9 cellular contexts compared by ENCODE assay signal in genomic region chr3:158167737-158168469, GRCh38. TPM values are rescaled to one million over a fixed set of nuclear protein-coding genes. Genes with fewer than 3 reads are reported as not detected.
DNase-seq lines count a peak whose midpoint lies in the region; ATAC-seq, FAIRE-seq and TF ChIP-seq lines count a peak whose summit lies in the region.
"Had no signal": no experiment of that assay in that cellular context is flagged by ENCODE, and none has a peak within 500 bp of the region (broad histone marks: within the 10 kb centered on the region; RNA-seq: fewer than 3 reads in every experiment).

No MANE protein-coding gene starts in this region.

- no peak overlapping the region for H3K27ac Mint-ChIP-seq in activated T-helper 17 cell treated with anti-CD3 and anti-CD28 coated beads, Interleukin-2, amount 50 U/mL, for 72 hours

- no peaks in the 10 kb centered on the region for H3K27me3 ChIP-seq in HepG2 (ENCODE audit: control insufficient read depth in 1 of 2, insufficient read depth in 2 of 2, low read length in 2 of 2)

- peaks cover 30% of the 10 kb centered on the region for H3K36me3 Mint-ChIP-seq in activated T-helper 17 cell treated with anti-CD3 and anti-CD28 coated beads, Interleukin-2, amount 50 U/mL, for 72 hours (ENCODE audit: low read depth)

- H3K4me1 ChIP-seq in HepG2 (ENCODE audit: insufficient read depth, low read length), result no peaks in the 10 kb centered on the region

- H3K9me3 Mint-ChIP-seq in activated T-helper 17 cell treated with anti-CD3 and anti-CD28 coated beads, Interleukin-2, amount 50 U/mL, for 72 hours, result peaks cover 3% of the 10 kb centered on the region

- POLR2A ChIA-PET in HepG2 (lab: Yijun Ruan, JAX), result no interaction called here

- intact Hi-C loops in HepG2 (cut with micrococcal nuclease; ENCODE audit: unreplicated experiment), result no loop called here

- no peaks in the 10 kb centered on the region for H3K27me3 Mint-ChIP-seq in activated T-helper 17 cell treated with anti-CD3 and anti-CD28 coated beads, Interleukin-2, amount 50 U/mL, for 72 hours

- no peak overlapping the region for H3K4me2 ChIP-seq in HepG2 (ENCODE audit: low read depth, low read length)

- H3K36me3 ChIP-seq in HepG2 (replicated peaks in 1 of 2; ENCODE audit: control insufficient read depth in 1 of 2, insufficient read depth in 2 of 2, low read length in 2 of 2), result 0 out of 5 replicates have a peak, but pooled peaks cover 0 to 1% of the 10 kb centered on the region in 2 experiments

- CTCF ChIA-PET in HepG2 (lab: Yijun Ruan, JAX; ENCODE audit: low intra/inter-chr PET ratio, low total read pairs), result no interaction called here

- H2AFZ ChIP-seq in HepG2 (ENCODE audit: low read length), result no peak overlapping the region

- H3K4me3 ChIP-seq in HepG2 (replicated peaks in 1 of 3; ENCODE audit: insufficient read depth in 1 of 3, low read depth in 2 of 3, low read length in 3 of 3), result no peak overlapping the region

- TF ChIP-seq CTCF in HepG2 (CRISPR knock-in tag; IDR thresholded peaks at IDR 0.05), result no peak

- TF ChIP-seq EP300 in HepG2 (IDR thresholded peaks at IDR 0.05; ENCODE audit: low read depth in 2 of 2, low read length in 2 of 2) (no peak), HepG2 (CRISPR knock-in tag; IDR thresholded peaks at IDR 0.05; ENCODE audit: borderline replicate concordance) (no peak)

- no peak overlapping the region for H3K9ac ChIP-seq in HepG2 (ENCODE audit: insufficient read depth, low read depth, low read length)

- no peak overlapping the region for H3K4me3 Mint-ChIP-seq in activated T-helper 17 cell treated with anti-CD3 and anti-CD28 coated beads, Interleukin-2, amount 50 U/mL, for 72 hours

- H3K79me2 ChIP-seq in HepG2 (ENCODE audit: insufficient read depth, low read length), result no peaks in the 10 kb centered on the region

- no peak for TF ChIP-seq POLR2A in HepG2 (IDR thresholded peaks at IDR 0.05; ENCODE audit: insufficient read depth in 1 of 2, low read depth in 2 of 2, low read length in 2 of 2)

- no peaks in the 10 kb centered on the region for H3K9me3 ChIP-seq in HepG2 (ENCODE audit: low read length)

- FAIRE-seq in HTR-8/SVneo (lab: Jason Lieb, UNC), result no peak
- FAIRE-seq in HepG2 (lab: Jason Lieb, UNC), result no peak
- FAIRE-seq: frontal cortex had no signal

- peak; percentile 86 for ATAC-seq in activated T-helper 17 cell treated with anti-CD3 and anti-CD28 coated beads, Interleukin-2, amount 50 U/mL, for 72 hours (replicated peaks)
- ATAC-seq in HepG2 (no peak), GM18498 (IDR thresholded peaks at IDR 0.05; ENCODE audit: unreplicated experiment) (no peak)

- 93% methylated on average over 6 of the region's 6 CpGs for WGBS in HepG2 (ENCODE audit: low lambda C conversion rate)

- no peaks in the 10 kb centered on the region for H4K20me1 ChIP-seq in HepG2 (ENCODE audit: insufficient read depth, low read length)

- no peak for TF ChIP-seq RAD21 in HepG2 (CRISPR knock-in tag; IDR thresholded peaks at IDR 0.05)

- DNase-seq in CMK (ENCODE audit: low read depth), result peak; percentile 8
- DNase-seq in HTR-8/SVneo (ENCODE audit: insufficient read length, low spot score), result peak; percentile 74
- peak; percentile 28 for DNase-seq in HepG2 (ENCODE audit: low spot score)
- DNase-seq in COR-L47 (lab: John Stamatoyannopoulos, UW), result no peak
- DNase-seq in NCI-H2029 (lab: John Stamatoyannopoulos, UW), result no peak
- DNase-seq in SK-N-DZ (ENCODE audit: low spot score), result no peak

- no peak overlapping the region for H3K27ac ChIP-seq in HepG2 (ENCODE audit: extremely low read length, insufficient read depth, low read length)

- in situ Hi-C loops in HepG2 (cut with HindIII; ENCODE audit: extremely low pct_ligation_motif_present, low pct_unique_long_range_greater_than_20kb), result no loop called here

- H3K4me1 Mint-ChIP-seq in activated T-helper 17 cell treated with anti-CD3 and anti-CD28 coated beads, Interleukin-2, amount 50 U/mL, for 72 hours, result peaks cover 5% of the 10 kb centered on the region

- BruUV-seq in HepG2 (replicated peaks; lab: Mats Ljungman, UMichigan), result no TSS peak

TF ChIP-seq in HepG2, 621 proteins besides CTCF, POLR2A, EP300 and RAD21:
- TF ChIP-seq TAF1 (CRISPR knock-in tag; IDR thresholded peaks at IDR 0.05), result no peak
- no peak for TF ChIP-seq ZNF510 (CRISPR knock-in tag; IDR thresholded peaks at IDR 0.05; ENCODE audit: low read depth)
- no peak for TF ChIP-seq ZNF484 (CRISPR knock-in tag; IDR thresholded peaks at IDR 0.05; ENCODE audit: borderline replicate concordance, low read depth)
- TF ChIP-seq ZNF672 (CRISPR knock-in tag; IDR thresholded peaks at IDR 0.05), result no peak
- TF ChIP-seq MXD1 (CRISPR knock-in tag; IDR thresholded peaks at IDR 0.05), result no peak
- no peak for TF ChIP-seq SMAD1 (CRISPR knock-in tag; IDR thresholded peaks at IDR 0.05; ENCODE audit: borderline replicate concordance, low read depth)
- no peak for TF ChIP-seq PRMT3 (CRISPR knock-in tag; IDR thresholded peaks at IDR 0.05; ENCODE audit: borderline replicate concordance, low read depth)
- TF ChIP-seq ZNF337 (CRISPR knock-in tag; IDR thresholded peaks at IDR 0.05; ENCODE audit: borderline replicate concordance, low read depth), result no peak
- no peak for TF ChIP-seq ZNF749 (CRISPR knock-in tag; IDR thresholded peaks at IDR 0.05; ENCODE audit: borderline replicate concordance)
- TF ChIP-seq ATF6 (CRISPR knock-in tag; conservative IDR thresholded peaks at IDR 0.05), result no peak
- TF ChIP-seq HIVEP1 (CRISPR knock-in tag; IDR thresholded peaks at IDR 0.05), result no peak
- TF ChIP-seq TEF (CRISPR knock-in tag; IDR thresholded peaks at IDR 0.05), result no peak
- TF ChIP-seq ZNF501 (CRISPR knock-in tag; IDR thresholded peaks at IDR 0.05), result no peak

RNA-seq across cellular contexts. Expression of gene RSRC1, which starts 58.0 kb away (rescaled TPM):
- total RNA-seq in activated T-helper 17 cell treated with anti-CD3 and anti-CD28 coated beads, Interleukin-2, amount 50 U/mL, for 72 hours, result 10 to 100 TPM; 28.2 to 32.4 TPM
- total RNA-seq in HepG2 (2016; rRNA removed; fragmentation: Illumina TruSeq; extraction: Trizol), result 63.0 and 71.9 TPM in 2 replicates
- total RNA-seq in HepG2 (2016; cell fraction: cytosol; rRNA removed; fragmentation: Illumina TruSeq; extraction: Trizol; ENCODE audit: low read depth), result 79.4 and 93.3 TPM in 2 replicates
- total RNA-seq in HepG2 (2016; cell fraction: insoluble cytoplasmic fraction; rRNA removed; fragmentation: Illumina TruSeq; extraction: Trizol), result 58.4 and 76.6 TPM in 2 replicates
- total RNA-seq in HepG2 (2016; cell fraction: membrane; rRNA removed; fragmentation: Illumina TruSeq; extraction: Trizol), result 22.8 and 25.2 TPM in 2 replicates
- 75.2 and 78.5 TPM in 2 replicates for total RNA-seq in HepG2 (2016; cell fraction: nucleus; rRNA removed; fragmentation: Illumina TruSeq; extraction: Trizol)
- polyA plus RNA-seq in HepG2 (2011; rRNA removed), result 4.1 and 4.9 TPM in 2 replicates
- 2.4 and 3.1 TPM in 2 replicates for polyA plus RNA-seq in HepG2 (2011; cell fraction: cytosol; rRNA removed)
- 3.2 and 3.5 TPM in 2 replicates for polyA plus RNA-seq in HepG2 (2011; cell fraction: nucleus; rRNA removed)
- 11.4 and 15.5 TPM in 2 replicates for polyA plus RNA-seq in HepG2 (2012)
- 3.7 and 4.7 TPM in 2 replicates for polyA plus RNA-seq in HepG2 (2016; cell fraction: cytosol; fragmentation: Illumina TruSeq; extraction: Trizol; ENCODE audit: low read depth)
- polyA plus RNA-seq in HepG2 (2016; cell fraction: insoluble cytoplasmic fraction; fragmentation: Illumina TruSeq; extraction: Trizol; ENCODE audit: low read depth), result 56.6 and 58.3 TPM in 2 replicates
- 8.6 and 9.5 TPM in 2 replicates for polyA plus RNA-seq in HepG2 (2016; cell fraction: membrane; fragmentation: Illumina TruSeq; extraction: Trizol; ENCODE audit: low read depth)
- 20.7 and 22.9 TPM in 2 replicates for polyA plus RNA-seq in HepG2 (2016; cell fraction: nucleus; fragmentation: Illumina TruSeq; extraction: Trizol; ENCODE audit: insufficient read depth, low read depth)
- polyA minus RNA-seq in HepG2 (2011; rRNA and poly(A)+ RNA removed; ENCODE audit: low replicate concordance), result 3.2 and 13.5 TPM in 2 replicates
- 6.7 and 8.6 TPM in 2 replicates for polyA minus RNA-seq in HepG2 (2011; cell fraction: cytosol; rRNA and poly(A)+ RNA removed)
- 64.5 and 72.1 TPM in 2 replicates for polyA minus RNA-seq in HepG2 (2011; cell fraction: nucleus; rRNA and poly(A)+ RNA removed)
- polyA plus RNA-seq in SK-N-DZ (2014; cell fraction: cytosol; rRNA removed), result 40.5 and 45.4 TPM in 2 replicates
- polyA plus RNA-seq in SK-N-DZ (2014; cell fraction: nucleus; rRNA removed), result 13.8 and 26.2 TPM in 2 replicates

Comparison
In these comparisons a context has a peak if more than half of its experiments do, and no peak if none do; other contexts are left out.
1. DNase-seq: peak in CMK (single experiment), HTR-8/SVneo (single experiment) and HepG2 (single experiment); none in COR-L47 (single experiment), NCI-H2029 (single experiment) and SK-N-DZ (single experiment).